9 cellular contexts compared by ENCODE assay signal in genomic region chr3:123489400-123490004, GRCh38. TPM values are rescaled to one million over a fixed set of nuclear protein-coding genes. Genes with fewer than 3 reads are reported as not detected.
DNase-seq lines count a peak whose midpoint lies in the region; ATAC-seq and TF ChIP-seq lines count a peak whose summit lies in the region.
"Had no signal": no experiment of that assay in that cellular context is flagged by ENCODE, and none has a peak within 500 bp of the region (broad histone marks: within the 10 kb centered on the region; RNA-seq: fewer than 3 reads in every experiment).

No MANE protein-coding gene starts in this region.

- H2AFZ ChIP-seq in PC-3 (ENCODE audit: low read length): no peak overlapping the region

- no peaks in the 10 kb centered on the region for H3K4me1 Mint-ChIP-seq in activated naive CD8-positive, alpha-beta T cell treated with anti-CD3 and anti-CD28 coated beads for 36 hours

- H4K20me1 ChIP-seq in PC-3 (ENCODE audit: low read length): no peaks in the 10 kb centered on the region

- H3K4me3 Mint-ChIP-seq in activated naive CD8-positive, alpha-beta T cell treated with anti-CD3 and anti-CD28 coated beads for 36 hours: no peak overlapping the region

- no peaks in the 10 kb centered on the region for H3K27me3 ChIP-seq in PC-3 (ENCODE audit: low read length)

- no peak overlapping the region for H3K4me2 ChIP-seq in PC-3 (ENCODE audit: low read length)

- no peak overlapping the region for H3K9ac ChIP-seq in PC-3 (ENCODE audit: low read length)

- no peaks in the 10 kb centered on the region for H3K9me3 Mint-ChIP-seq in activated naive CD8-positive, alpha-beta T cell treated with anti-CD3 and anti-CD28 coated beads for 36 hours

- H3K36me3 Mint-ChIP-seq in activated naive CD8-positive, alpha-beta T cell treated with anti-CD3 and anti-CD28 coated beads for 36 hours: peaks cover 4% of the 10 kb centered on the region

- no peaks in the 10 kb centered on the region for H3K4me1 ChIP-seq in PC-3 (ENCODE audit: insufficient read depth, low read length)

- no peaks in the 10 kb centered on the region for H3F3A ChIP-seq in PC-3 (ENCODE audit: low read length, unreplicated experiment)

- CTCF ChIA-PET in PC-3 (lab: Charles Lee): interaction anchor here (0.5 to 1.0 kb wide), 3 partner anchors 35 to 158 kb away, joined by 4 read pairs; no protein-coding TSS in a partner anchor

- no peaks in the 10 kb centered on the region for H3K9me2 ChIP-seq in PC-3 (replicated peaks; ENCODE audit: low read length)

- no peaks in the 10 kb centered on the region for H3K27me3 Mint-ChIP-seq in activated naive CD8-positive, alpha-beta T cell treated with anti-CD3 and anti-CD28 coated beads for 36 hours

- peaks cover 6% of the 10 kb centered on the region; the same call in 1 of the 2 replicates for H3K36me3 ChIP-seq in PC-3 (ENCODE audit: low read depth, low read length)

- H3K9me3 ChIP-seq in PC-3 (ENCODE audit: low read length): no peaks in the 10 kb centered on the region

- no TSS peak for BruUV-seq in PC-3 (replicated peaks; lab: Mats Ljungman, UMichigan)

- POLR2A ChIA-PET in PC-3 (lab: Charles Lee; ENCODE audit: unreplicated experiment): no interaction called here

- H3K79me2 ChIP-seq in PC-3 (ENCODE audit: low read length): no peaks in the 10 kb centered on the region

- intact Hi-C loops in PC-3 (cut with micrococcal nuclease): loop anchor here (1.0 to 5.0 kb wide), 2 partner anchors 68 to 160 kb away; no protein-coding TSS in a partner anchor
- intact Hi-C loops in head of caudate nucleus (cut with DNase I): loop anchor here (2.0 kb wide), 1 partner anchor 161 kb away; no protein-coding TSS in a partner anchor
- intact Hi-C loops in posterior vena cava (cut with DNase I): loop anchor here (2.0 to 5.0 kb wide), 4 partner anchors 37 to 162 kb away; no protein-coding TSS in a partner anchor

- H3K27ac Mint-ChIP-seq in activated naive CD8-positive, alpha-beta T cell treated with anti-CD3 and anti-CD28 coated beads for 36 hours: no peak overlapping the region

- no peak overlapping the region for H3K27ac ChIP-seq in PC-3 (ENCODE audit: low read length)

- TF ChIP-seq CTCF in PC-3 (conservative IDR thresholded peaks at IDR 0.05; ENCODE audit: low read depth, low read length): peak; percentile 98

- ATAC-seq in PC-3: peak; percentile 87
- ATAC-seq in GM21367 (IDR thresholded peaks at IDR 0.05; ENCODE audit: unreplicated experiment): no peak
- ATAC-seq in GM18498 (IDR thresholded peaks at IDR 0.05; ENCODE audit: unreplicated experiment): no peak

- peak; percentile 84 for DNase-seq in D341Med (ENCODE audit: low spot score)
- DNase-seq in HT-29 (ENCODE audit: low spot score): peak; percentile 76
- DNase-seq in PC-3: peak; percentile 84
- peak; percentile 40 for DNase-seq in activated naive CD8-positive, alpha-beta T cell treated with anti-CD3 and anti-CD28 coated beads for 36 hours
- DNase-seq in head of caudate nucleus: peak; percentile 66 to 93 (median 84)
- DNase-seq in posterior vena cava (ENCODE audit: low spot score): peak; percentile 91

- H3K4me3 ChIP-seq in PC-3 (ENCODE audit: low read length): no peak overlapping the region

RNA-seq across cellular contexts. Expression of gene ADCY5, which starts 40.6 kb away (rescaled TPM):
- 1.2 and 1.6 TPM in 2 replicates for total RNA-seq in HT-29 (2014; rRNA removed; shearing (Covaris generic))
- not detected in 2 replicates for total RNA-seq in PC-3 (2014; rRNA removed)
- not detected for total RNA-seq in activated naive CD8-positive, alpha-beta T cell treated with anti-CD3 and anti-CD28 coated beads for 36 hours
- 10 to 100 TPM; 41.1 to 42.6 TPM for total RNA-seq in posterior vena cava
- total RNA-seq: T-helper 2 cell treated with Interferon-gamma antibody and Interleukin-4, amounts not matched to agents 100 ng/mL and 5 ng/mL, for 36 hours had no signal

Comparison
In these comparisons a context has a peak if more than half of its experiments do, and no peak if none do; other contexts are left out.
1. DNase-seq: peak in every context shown above with its lines; median percentile 91 in posterior vena cava; 84 in D341Med; 84 in PC-3; 84 in head of caudate nucleus; 76 in HT-29; 40 in activated naive CD8-positive, alpha-beta T cell treated with anti-CD3 and anti-CD28 coated beads for 36 hours.
2. RNA of gene ADCY5, which starts 40.6 kb away (total RNA-seq): 41.1 to 42.6 TPM in posterior vena cava; 1.2 to 1.6 TPM in HT-29, not detected in PC-3 and not detected in activated naive CD8-positive, alpha-beta T cell treated with anti-CD3 and anti-CD28 coated beads for 36 hours; every median in the first group is over 10 times any median in the second.